ENCODE assay signal across 8 cellular contexts in the genomic region with DNA sequence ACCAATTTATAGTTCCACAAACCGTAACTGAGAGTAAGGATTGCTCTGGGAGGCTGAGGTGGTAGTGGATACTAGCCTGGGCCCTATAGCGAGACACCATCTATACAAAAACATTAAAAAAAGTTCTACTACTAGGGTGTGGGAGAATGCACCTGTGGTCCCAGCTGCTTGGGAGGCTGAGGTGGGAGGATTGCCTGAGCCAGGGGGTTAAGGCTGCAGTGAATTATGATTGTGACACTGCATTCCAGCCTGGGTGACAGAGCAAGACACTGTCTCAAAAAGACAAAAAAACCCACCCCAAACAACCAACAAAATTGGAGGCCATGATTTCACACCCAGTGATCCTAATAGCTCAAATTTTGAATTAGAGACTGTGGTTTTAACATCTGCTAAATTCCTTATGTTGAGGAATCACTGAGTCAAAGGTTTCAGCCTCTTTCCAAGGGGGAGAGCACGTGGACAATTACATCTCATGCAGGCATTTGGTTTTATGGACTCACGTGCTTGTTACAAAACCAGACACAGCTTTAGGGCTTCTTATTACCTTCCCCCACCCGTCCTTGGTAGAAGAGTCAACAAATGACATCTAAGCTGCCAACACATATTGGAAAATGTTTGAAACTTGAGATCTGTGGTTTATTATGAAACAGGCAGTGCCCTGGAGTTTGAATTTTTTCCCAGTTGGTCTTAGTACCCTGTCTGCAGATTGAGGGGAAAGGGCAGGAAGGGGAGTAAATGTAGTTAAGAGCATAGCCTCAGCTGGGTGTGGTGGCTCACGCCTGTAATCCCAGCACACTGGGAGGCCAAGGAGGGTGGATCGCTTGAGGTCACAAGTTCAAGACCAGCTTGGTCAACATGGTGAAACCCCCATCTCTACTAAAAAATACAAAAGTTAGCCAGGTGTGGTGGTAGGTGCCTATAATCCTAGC. TPM values are rescaled to one million over a fixed set of nuclear protein-coding genes. Genes with fewer than 3 reads are reported as not detected.
DNase-seq lines count a peak whose midpoint lies in the region; ATAC-seq and TF ChIP-seq lines count a peak whose summit lies in the region.

No MANE protein-coding gene starts in this region.

- H3K9me2 ChIP-seq in HCT116 (ENCODE audit: insufficient read depth) = no peaks in the 10 kb centered on the region

- H3K4me2 ChIP-seq in HCT116 (ENCODE audit: low read length) = peak overlapping the region; percentile 47

- H3K9me3 ChIP-seq in HCT116 (ENCODE audit: control insufficient read depth in 1 of 2, insufficient read depth in 1 of 2, low read depth in 1 of 2, low read length in 2 of 2) = no peaks in the 10 kb centered on the region
- H3K9me3 ChIP-seq in gastrocnemius medialis = no peaks in the 10 kb centered on the region

- no peak for DNase-seq in HCT116 (ENCODE audit: low read depth, low spot score)
- peak; percentile 53 for DNase-seq in NOMO-1 treated with dmso at 0.1 percent for 144 hours (lab: John Stamatoyannopoulos, UW; ENCODE audit: unreplicated experiment)
- DNase-seq in epithelial cell of esophagus (ENCODE audit: low read depth) = peak; percentile 88
- DNase-seq in gastrocnemius medialis = peak; percentile 39 to 45
- no peak for DNase-seq in GM19240 (ENCODE audit: insufficient read length, low spot score)
- DNase-seq in activated effector memory CD4-positive, alpha-beta T cell treated with anti-CD3 and anti-CD28 coated beads, Interleukin-2, amount 50 U/mL, for 16 hours = no peak
- DNase-seq in HPDE6-E6E7 (ENCODE audit: extremely low spot score) = no peak

- no peak overlapping the region for H3K9ac ChIP-seq in HCT116 (ENCODE audit: low read length)

- H3K36me3 ChIP-seq in HCT116 (ENCODE audit: control insufficient read depth in 1 of 2, insufficient read depth in 2 of 2, low read length in 2 of 2) = no peaks in the 10 kb centered on the region
- H3K36me3 ChIP-seq in gastrocnemius medialis = no peaks in the 10 kb centered on the region

- no peak overlapping the region for H3K4me3 ChIP-seq in HCT116 (replicated peaks in 1 of 2; ENCODE audit: low read depth in 1 of 2, low read length in 2 of 2)
- no peak overlapping the region for H3K4me3 ChIP-seq in epithelial cell of esophagus (ENCODE audit: low read length)
- no peak overlapping the region for H3K4me3 ChIP-seq in gastrocnemius medialis

- POLR2A ChIA-PET in HCT116 (lab: Charles Lee) = no interaction called here

- no peak overlapping the region for H3K27ac ChIP-seq in HCT116 (ENCODE audit: low read depth, low read length)
- peak overlapping the region in 1 of 4 donors; percentile 37 for H3K27ac ChIP-seq in gastrocnemius medialis

- CTCF ChIA-PET in HCT116 (lab: Charles Lee) = interaction anchor here (1.7 kb wide), 1 partner anchor 13 kb away, joined by 6 read pairs; no protein-coding TSS in a partner anchor

- no peak for TF ChIP-seq RAD21 in HCT116 (IDR thresholded peaks at IDR 0.05; ENCODE audit: low read depth)

- no TSS peak for BruUV-seq in HCT116 (replicated peaks; lab: Mats Ljungman, UMichigan)

- ATAC-seq in HCT116 (peak; percentile 58), gastrocnemius medialis (peak; percentile 86 to 88), HG03025 (IDR thresholded peaks at IDR 0.05; ENCODE audit: low FRiP score, unreplicated experiment) (no peak)

- H3K4me1 ChIP-seq in HCT116 (ENCODE audit: control insufficient read depth in 1 of 2, insufficient read depth in 2 of 2, low read length in 2 of 2) (peaks cover 12 to 13% of the 10 kb centered on the region in 2 experiments), gastrocnemius medialis (no peaks in the 10 kb centered on the region)

- no peaks in the 10 kb centered on the region for H3K79me2 ChIP-seq in HCT116 (ENCODE audit: insufficient read depth, low read length)

- intact Hi-C loops in HCT116 (cut with micrococcal nuclease) = no loop called here
- intact Hi-C loops in gastrocnemius medialis (cut with DNase I; ENCODE audit: low total_unique reads) = no loop called here

- in situ Hi-C loops in gastrocnemius medialis (cut with MboI; ENCODE audit: low sequenced_read_pairs in 4 of 4) = no loop called here

- TF ChIP-seq POLR2A in HCT116 (IDR thresholded peaks at IDR 0.05; ENCODE audit: borderline replicate concordance, extremely low read depth, insufficient read depth, insufficient read length) (no peak), gastrocnemius medialis (IDR thresholded peaks at IDR 0.05) (no peak)

- H2AFZ ChIP-seq in HCT116 (ENCODE audit: low read depth, low read length, poor library complexity, severe bottlenecking) = no peak overlapping the region

- RAD21 ChIA-PET in HCT116 (lab: Charles Lee; ENCODE audit: low non-redundant PET in 1 of 2, low total read pairs in 2 of 2, uncharacterized antibody in 2 of 2, unreplicated experiment in 2 of 2) = no interaction called here

- H4K20me1 ChIP-seq in HCT116 (ENCODE audit: insufficient read depth) = no peaks in the 10 kb centered on the region

- 0 out of 2 replicates have a peak, but pooled peaks cover under 1% of the 10 kb centered on the region for H3K27me3 ChIP-seq in HCT116 (ENCODE audit: insufficient read depth, low read length)
- H3K27me3 ChIP-seq in gastrocnemius medialis = no peaks in the 10 kb centered on the region

- TF ChIP-seq CTCF in HCT116 (IDR thresholded peaks at IDR 0.05 in 2 of 3, conservative IDR thresholded peaks at IDR 0.05 in 1 of 3; ENCODE audit: borderline replicate concordance in 1 of 3, insufficient read depth in 1 of 3, low read depth in 2 of 3, low read length in 2 of 3) = no peak
- no peak for TF ChIP-seq CTCF in epithelial cell of esophagus (IDR thresholded peaks at IDR 0.05; ENCODE audit: insufficient read depth, low read depth, low read length, missing control alignments)
- no peak for TF ChIP-seq CTCF in gastrocnemius medialis (IDR thresholded peaks at IDR 0.05 in 4 of 5, conservative IDR thresholded peaks at IDR 0.05 in 1 of 5)

TF ChIP-seq in HCT116, 20 proteins besides CTCF, POLR2A, EP300 and RAD21:
- TF ChIP-seq CEBPB (IDR thresholded peaks at IDR 0.05; ENCODE audit: low read depth) (peak; percentile 85), EZH2phosphoT487 (IDR thresholded peaks at IDR 0.05; ENCODE audit: borderline replicate concordance) (no peak), MAX (IDR thresholded peaks at IDR 0.05) (peak; percentile 56), SP1 (IDR thresholded peaks at IDR 0.05; ENCODE audit: low read depth) (peak; percentile 42), CBX3 (IDR thresholded peaks at IDR 0.05; ENCODE audit: low read depth) (0 out of 2 replicates have a peak, but pooled peaks have one; percentile 45), ELF1 (IDR thresholded peaks at IDR 0.05; ENCODE audit: borderline replicate concordance, low read depth) (no peak), FOSL1 (IDR thresholded peaks at IDR 0.05; ENCODE audit: low read depth) (0 out of 2 replicates have a peak, but pooled peaks have one; percentile 16), TCF7L2 (IDR thresholded peaks at IDR 0.05; ENCODE audit: borderline replicate concordance, extremely low read depth, insufficient read depth, insufficient read length) (peak; percentile 70)

RNA-seq across cellular contexts. Expression of gene CYP2A6, which starts 18.5 kb away (rescaled TPM):
- 0.57 TPM for total RNA-seq in HCT116 (2021; ENCODE audit: unreplicated experiment)
- polyA plus RNA-seq in HCT116 (2012) = 0.29 TPM in 1 of 2 replicates, not detected in the other
- under 1 TPM in 2 of 4 donors, not detected in 2; 0.16 to 0.20 TPM for total RNA-seq in gastrocnemius medialis

RNA-seq across cellular contexts. Expression of gene EGLN2, which starts 32.8 kb away (rescaled TPM):
- 58.6 TPM for total RNA-seq in HCT116 (2021; ENCODE audit: unreplicated experiment)
- 49.8 and 51.1 TPM in 2 replicates for polyA plus RNA-seq in HCT116 (2012)
- total RNA-seq in gastrocnemius medialis = 10 to 100 TPM; 42.7 to 56.6 (median 47.9) TPM

RNA-seq across cellular contexts. Expression of gene CYP2A7, which starts 50.3 kb away (rescaled TPM):
- not detected for total RNA-seq in HCT116 (2021; ENCODE audit: unreplicated experiment)
- polyA plus RNA-seq in HCT116 (2012) = 0.03 and 0.06 TPM in 2 replicates
- not detected for total RNA-seq in gastrocnemius medialis

RNA-seq across cellular contexts. Expression of gene RAB4B, which starts 53.7 kb away (rescaled TPM):
- total RNA-seq in HCT116 (2021; ENCODE audit: unreplicated experiment) (18.7 TPM), gastrocnemius medialis (10 to 100 TPM; 14.9 to 27.2 (median 19.7) TPM)
- 26.2 and 26.3 TPM in 2 replicates for polyA plus RNA-seq in HCT116 (2012)

RNA-seq across cellular contexts. Expression of gene MIA, which starts 56.4 kb away (rescaled TPM):
- total RNA-seq in HCT116 (2021; ENCODE audit: unreplicated experiment) (1.4 TPM), gastrocnemius medialis (not detected)
- polyA plus RNA-seq in HCT116 (2012) = 0.83 and 2.2 TPM in 2 replicates

Comparison
In these comparisons a context has a peak if more than half of its experiments do, and no peak if none do; other contexts are left out.
1. DNase-seq: peak in NOMO-1 treated with dmso at 0.1 percent for 144 hours (single experiment), epithelial cell of esophagus (single experiment) and gastrocnemius medialis (2 of 2); none in HCT116 (single experiment), GM19240 (single experiment), activated effector memory CD4-positive, alpha-beta T cell treated with anti-CD3 and anti-CD28 coated beads, Interleukin-2, amount 50 U/mL, for 16 hours (single experiment) and HPDE6-E6E7 (single experiment).